Comparison of ENCODE assay signal across 8 cellular contexts in genomic region chr20:35699127-35699913, GRCh38. TPM values are rescaled to one million over a fixed set of nuclear protein-coding genes. Genes with fewer than 3 reads are reported as not detected.
DNase-seq lines count a peak whose midpoint lies in the region; ATAC-seq and TF ChIP-seq lines count a peak whose summit lies in the region.

TSS of gene NFS1 (minus strand) at chr20:35699352. CDS start at chr20:35699288, 64 bp downstream.
TSS of gene ROMO1 (plus strand) at chr20:35699405. CDS start at chr20:35699633, 228 bp downstream.

- ATAC-seq in HG03439 (IDR thresholded peaks at IDR 0.05; ENCODE audit: unreplicated experiment), result peak; percentile 70
- peak; percentile 97 for ATAC-seq in left lung

- peak within 1 kb of the TSS; percentile 99 for H3K4me3 Mint-ChIP-seq in dendritic cell treated with granulocyte-macrophage colony-stimulating factor and Interleukin-4, amounts not matched to agents 40 ng/mL and 50 ng/mL, for 4 days

- no peaks in the 10 kb centered on the region for H3K9me3 Mint-ChIP-seq in dendritic cell treated with granulocyte-macrophage colony-stimulating factor and Interleukin-4, amounts not matched to agents 40 ng/mL and 50 ng/mL, for 4 days

- H3K36me3 ChIP-seq in left lung, result peaks cover 0 to 40% of the 10 kb centered on the region in 2 donors

- no peaks in the 10 kb centered on the region for H3K9me3 ChIP-seq in left lung

- H3K4me1 Mint-ChIP-seq in dendritic cell treated with granulocyte-macrophage colony-stimulating factor and Interleukin-4, amounts not matched to agents 40 ng/mL and 50 ng/mL, for 4 days (ENCODE audit: low read depth), result peaks cover 37% of the 10 kb centered on the region

- H3K27ac ChIP-seq in left lung, result peak within 1 kb of the TSS; percentile 86 to 92

- H3K36me3 Mint-ChIP-seq in dendritic cell treated with granulocyte-macrophage colony-stimulating factor and Interleukin-4, amounts not matched to agents 40 ng/mL and 50 ng/mL, for 4 days (ENCODE audit: low read depth), result peaks cover 72% of the 10 kb centered on the region

- H3K27me3 ChIP-seq in left lung, result no peaks in the 10 kb centered on the region

- DNase-seq in Ammon's horn (ENCODE audit: low spot score), result peak; percentile 86
- DNase-seq in NCI-H526 treated with DMSO at 0.1 percent for 48 hours (lab: John Stamatoyannopoulos, UW), result peak; percentile 79
- DNase-seq in activated CD4-positive, alpha-beta T cell treated with anti-CD3 and anti-CD28 coated beads, Interleukin-2, amount 50 U/mL, for 24 hours (ENCODE audit: low read depth in 1 of 2, low spot score in 1 of 2), result peak; percentile 71 to 78
- DNase-seq in left lung, result peak; percentile 85 to 96
- DNase-seq in stimulated activated CD4-positive, alpha-beta T cell treated with anti-CD3 and anti-CD28 coated beads, Interleukin-2, amount 100 ng/mL, for 48 hours, result peak; percentile 81 to 83

- no peaks in the 10 kb centered on the region for H3K27me3 Mint-ChIP-seq in dendritic cell treated with granulocyte-macrophage colony-stimulating factor and Interleukin-4, amounts not matched to agents 40 ng/mL and 50 ng/mL, for 4 days

- H3K4me3 ChIP-seq in left lung, result peak within 1 kb of the TSS; percentile 85 to 90

- peak; percentile 84 for TF ChIP-seq POLR2A in GM19099 (IDR thresholded peaks at IDR 0.05; ENCODE audit: extremely low read depth, insufficient read length, low read depth)

- no peak for TF ChIP-seq CTCF in left lung (IDR thresholded peaks at IDR 0.05)

- intact Hi-C loops in dendritic cell treated with granulocyte-macrophage colony-stimulating factor and Interleukin-4, amounts not matched to agents 40 ng/mL and 50 ng/mL, for 4 days (cut with micrococcal nuclease), result loop anchor here (10.0 kb wide), 1 partner anchor 245 kb away; the partner anchor contains the start of gene CEP250
- intact Hi-C loops in left lung (cut with DNase I), result no loop called here

- H3K4me1 ChIP-seq in left lung, result peaks cover 10 to 32% of the 10 kb centered on the region in 2 donors

- peak within 1 kb of the TSS; percentile 99 for H3K27ac Mint-ChIP-seq in dendritic cell treated with granulocyte-macrophage colony-stimulating factor and Interleukin-4, amounts not matched to agents 40 ng/mL and 50 ng/mL, for 4 days

RNA-seq across cellular contexts. Expression of gene NFS1, which starts in this region (rescaled TPM):
- 10 to 100 TPM; 25.5 to 32.5 TPM for total RNA-seq in left lung

RNA-seq across cellular contexts. Expression of gene ROMO1, which starts in this region (rescaled TPM):
- 100 to 1,000 TPM; 107 to 126 TPM for total RNA-seq in left lung

Comparison
In these comparisons a context has a peak if more than half of its experiments do, and no peak if none do; other contexts are left out.
1. Peak in every context shown above with its lines: DNase-seq, ATAC-seq, H3K4me3 ChIP-seq and H3K27ac ChIP-seq.